Comparison of ENCODE assay signal across 8 cellular contexts in the genomic region with DNA sequence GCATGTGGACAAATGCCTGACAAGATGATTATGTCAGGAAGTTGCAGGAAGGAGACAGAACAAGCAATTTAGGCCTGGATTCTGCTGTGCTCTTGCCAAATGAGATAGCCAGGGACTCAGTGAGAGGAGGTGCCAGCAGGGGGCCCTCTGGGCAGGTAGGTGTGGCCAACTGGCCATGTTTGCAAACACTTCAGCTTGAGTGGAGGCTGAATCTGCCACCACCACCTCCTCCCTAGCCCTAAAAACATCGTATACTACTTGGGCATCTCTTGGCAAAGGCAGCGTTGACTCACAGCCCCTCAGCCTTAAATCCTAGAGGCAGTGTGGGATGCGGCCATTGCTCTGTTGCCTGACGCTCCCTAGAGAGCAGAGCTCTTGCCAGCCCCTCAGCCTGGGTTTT.
DNase-seq lines count a peak whose midpoint lies in the region; ATAC-seq lines count a peak whose summit lies in the region.

No MANE protein-coding gene starts in this region.

- DNase-seq in NCI-H524 (lab: John Stamatoyannopoulos, UW) (peak; percentile 38 to 63), NCI-H524 treated with DMSO at 0.1 percent for 48 hours (lab: John Stamatoyannopoulos, UW) (no peak), NCI-H2107 treated with DMSO at 0.1 percent for 48 hours (lab: John Stamatoyannopoulos, UW; ENCODE audit: unreplicated experiment) (peak; percentile 16), cerebellar nuclear complex (lab: John Stamatoyannopoulos, UW) (peak; percentile 72 to 87), mucosa of gallbladder (ENCODE audit: low spot score) (no peak)
- peak; percentile 31 for DNase-seq in stimulated activated CD8-positive, alpha-beta memory T cell treated with anti-CD3 and anti-CD28 coated beads, Interleukin-4, amount 100 ng/mL, for 48 hours

- ATAC-seq in HG02840 (IDR thresholded peaks at IDR 0.05; ENCODE audit: low FRiP score, unreplicated experiment), result no peak
- no peak for ATAC-seq in HG03520 (IDR thresholded peaks at IDR 0.05; ENCODE audit: unreplicated experiment)

Comparison
In these comparisons a context has a peak if more than half of its experiments do, and no peak if none do; other contexts are left out.
1. DNase-seq: peak in NCI-H524 (2 of 2), NCI-H2107 treated with DMSO at 0.1 percent for 48 hours (single experiment), cerebellar nuclear complex (2 of 2) and stimulated activated CD8-positive, alpha-beta memory T cell treated with anti-CD3 and anti-CD28 coated beads, Interleukin-4, amount 100 ng/mL, for 48 hours (single experiment); none in NCI-H524 treated with DMSO at 0.1 percent for 48 hours (single experiment) and mucosa of gallbladder (single experiment).